2 cellular contexts compared by ENCODE assay signal in the genomic region with DNA sequence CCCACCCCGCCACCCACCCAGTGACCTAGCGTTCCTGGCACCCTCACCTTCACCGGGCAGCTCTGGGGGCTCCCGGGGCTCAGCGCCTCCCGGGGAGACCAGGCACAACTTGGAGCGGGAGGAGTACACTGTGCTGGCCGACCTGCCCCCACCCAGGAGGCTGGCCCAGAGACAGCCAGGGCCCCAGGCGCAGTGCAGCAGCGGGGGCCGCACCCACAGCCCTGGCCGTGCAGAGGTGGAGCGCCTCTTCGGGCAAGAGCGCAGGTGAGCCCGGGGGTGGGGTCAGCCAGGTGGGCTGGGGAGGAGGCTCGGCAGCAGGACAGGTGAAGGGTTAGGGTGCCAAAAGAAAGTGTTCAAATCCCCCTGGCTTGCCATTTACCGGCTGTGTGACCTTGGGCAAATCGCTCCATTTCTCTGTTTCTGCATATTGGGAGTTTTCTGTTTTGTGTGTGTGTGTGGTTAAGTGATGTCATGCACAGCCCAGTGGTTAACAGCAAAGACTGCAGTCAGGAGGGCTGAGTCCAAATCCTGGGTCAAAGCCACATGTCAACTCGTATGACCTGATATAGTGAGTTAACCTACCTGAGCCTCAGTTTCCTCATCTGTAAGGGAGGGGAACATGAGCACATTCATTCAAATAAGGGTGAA.
TF ChIP-seq lines count a peak whose summit lies in the region.

No MANE protein-coding gene starts in this region.

TF ChIP-seq in HCT116, 20 proteins besides CTCF, POLR2A, EP300 and RAD21 (continued from another document):
- no peak for TF ChIP-seq TCF7L2 (IDR thresholded peaks at IDR 0.05; ENCODE audit: borderline replicate concordance, extremely low read depth, insufficient read depth, insufficient read length)
TF ChIP-seq in HCT116: peak in this region for 0.

TF ChIP-seq in WTC11, 78 proteins besides CTCF, POLR2A, EP300 and RAD21 (continued from another document):
- no peak for TF ChIP-seq RORB (CRISPR knock-in tag; IDR thresholded peaks at IDR 0.05)
- TF ChIP-seq, protein P1, sequence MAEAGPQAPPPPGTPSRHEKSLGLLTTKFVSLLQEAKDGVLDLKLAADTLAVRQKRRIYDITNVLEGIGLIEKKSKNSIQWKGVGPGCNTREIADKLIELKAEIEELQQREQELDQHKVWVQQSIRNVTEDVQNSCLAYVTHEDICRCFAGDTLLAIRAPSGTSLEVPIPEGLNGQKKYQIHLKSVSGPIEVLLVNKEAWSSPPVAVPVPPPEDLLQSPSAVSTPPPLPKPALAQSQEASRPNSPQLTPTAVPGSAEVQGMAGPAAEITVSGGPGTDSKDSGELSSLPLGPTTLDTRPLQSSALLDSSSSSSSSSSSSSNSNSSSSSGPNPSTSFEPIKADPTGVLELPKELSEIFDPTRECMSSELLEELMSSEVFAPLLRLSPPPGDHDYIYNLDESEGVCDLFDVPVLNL (CRISPR knock-in tag; IDR thresholded peaks at IDR 0.05; ENCODE audit: borderline replicate concordance, low read depth), result no peak
- no peak for TF ChIP-seq CBFB (CRISPR knock-in tag; IDR thresholded peaks at IDR 0.05; ENCODE audit: low read depth)
- no peak for TF ChIP-seq NFE2L1 (CRISPR knock-in tag; IDR thresholded peaks at IDR 0.05)
- no peak for TF ChIP-seq TP53 (CRISPR knock-in tag; IDR thresholded peaks at IDR 0.05)
- TF ChIP-seq, protein P2, sequence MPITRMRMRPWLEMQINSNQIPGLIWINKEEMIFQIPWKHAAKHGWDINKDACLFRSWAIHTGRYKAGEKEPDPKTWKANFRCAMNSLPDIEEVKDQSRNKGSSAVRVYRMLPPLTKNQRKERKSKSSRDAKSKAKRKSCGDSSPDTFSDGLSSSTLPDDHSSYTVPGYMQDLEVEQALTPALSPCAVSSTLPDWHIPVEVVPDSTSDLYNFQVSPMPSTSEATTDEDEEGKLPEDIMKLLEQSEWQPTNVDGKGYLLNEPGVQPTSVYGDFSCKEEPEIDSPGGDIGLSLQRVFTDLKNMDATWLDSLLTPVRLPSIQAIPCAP (CRISPR knock-in tag; IDR thresholded peaks at IDR 0.05), result no peak
